14 cellular contexts compared by ENCODE assay signal in genomic region chr2:120939595-120940318, GRCh38.
DNase-seq lines count a peak whose midpoint lies in the region; TF ChIP-seq lines count a peak whose summit lies in the region.
"Had no signal": no experiment of that assay in that cellular context is flagged by ENCODE, and none has a peak within 500 bp of the region (broad histone marks: within the 10 kb centered on the region; RNA-seq: fewer than 3 reads in every experiment).

No MANE protein-coding gene starts in this region.

- peak; percentile 78 for DNase-seq in EL
- peak; percentile 62 for DNase-seq in RKO (ENCODE audit: low spot score)
- peak; percentile 85 for DNase-seq in dedifferentiated amniotic fluid mesenchymal stem cell (ENCODE audit: extremely low spot score)
- peak; percentile 61 for DNase-seq in non-pigmented ciliary epithelial cell (ENCODE audit: low read depth)
- no peak for DNase-seq in OCI-LY7 (ENCODE audit: low spot score)
- DNase-seq in CD14-positive monocyte (ENCODE audit: low spot score): no peak
- no peak for DNase-seq in transverse colon
- no peak for DNase-seq in activated T-cell treated with anti-CD3 and anti-CD28 coated beads for 4 hours
- DNase-seq: activated CD4-positive, alpha-beta T cell treated with anti-CD3 and anti-CD28 coated beads, Interleukin-2, amount 50 U/mL, for 48 hours; activated naive CD8-positive, alpha-beta T cell treated with anti-CD3 and anti-CD28 coated beads for 36 hours; left ventricle myocardium inferior; SIG-M5 had no signal

- H3K36me3 ChIP-seq in OCI-LY7 (ENCODE audit: insufficient read depth, low read length) (no peaks in the 10 kb centered on the region), transverse colon (no peaks in the 10 kb centered on the region)
- H3K36me3 ChIP-seq: left ventricle myocardium inferior had no signal

- TF ChIP-seq POLR2A in transverse colon (IDR thresholded peaks at IDR 0.05): no peak

- no peaks in the 10 kb centered on the region for H3K79me2 ChIP-seq in OCI-LY7 (ENCODE audit: insufficient read depth, low read depth, low read length)

- in situ Hi-C loops in transverse colon (cut with MboI; ENCODE audit: low pct_ligation_motif_present in 1 of 4, low pct_unique_long_range_greater_than_20kb in 1 of 4, low sequenced_read_pairs in 3 of 4): no loop called here

- H3K27ac Mint-ChIP-seq in CD14-positive monocyte: no peak overlapping the region
- H3K27ac Mint-ChIP-seq: activated naive CD8-positive, alpha-beta T cell treated with anti-CD3 and anti-CD28 coated beads for 36 hours; progenitor cell of endocrine pancreas had no signal

- no peak overlapping the region for H3K4me3 Mint-ChIP-seq in CD14-positive monocyte
- H3K4me3 Mint-ChIP-seq: activated naive CD8-positive, alpha-beta T cell treated with anti-CD3 and anti-CD28 coated beads for 36 hours; IgD-negative memory B cell had no signal

- H4K20me1 ChIP-seq in OCI-LY7 (ENCODE audit: insufficient read depth, low read length): no peaks in the 10 kb centered on the region

- H2AFZ ChIP-seq in OCI-LY7 (ENCODE audit: low read length): no peak overlapping the region

- CTCF ChIA-PET in OCI-LY7 (lab: Charles Lee; ENCODE audit: unreplicated experiment): no interaction called here

- no peaks in the 10 kb centered on the region for H3K4me1 Mint-ChIP-seq in CD14-positive monocyte
- H3K4me1 Mint-ChIP-seq: IgD-negative memory B cell had no signal

- H3K4me3 ChIP-seq in OCI-LY7 (ENCODE audit: low read depth, low read length, poor library complexity, severe bottlenecking) (no peak overlapping the region), transverse colon (no peak overlapping the region)
- H3K4me3 ChIP-seq: left ventricle myocardium inferior had no signal

- no peaks in the 10 kb centered on the region for H3K9me2 ChIP-seq in OCI-LY7 (ENCODE audit: insufficient read depth, low read length)

- H3K9me3 ChIP-seq in OCI-LY7 (ENCODE audit: low read length) (no peaks in the 10 kb centered on the region), transverse colon (no peaks in the 10 kb centered on the region)
- H3K9me3 ChIP-seq: left ventricle myocardium inferior had no signal

- no peak for TF ChIP-seq EP300 in transverse colon (IDR thresholded peaks at IDR 0.05; ENCODE audit: low read depth)

- WGBS in transverse colon (ENCODE audit: low coverage in 1 of 2), 2 donors: 46 to 53% methylated on average over 9 of the region's 9 CpGs

- peaks cover 0 to 4% (median 0%) of the 10 kb centered on the region in 7 donors for H3K9me3 Mint-ChIP-seq in CD14-positive monocyte
- H3K9me3 Mint-ChIP-seq: activated naive CD8-positive, alpha-beta T cell treated with anti-CD3 and anti-CD28 coated beads for 36 hours had no signal

- H3K27me3 Mint-ChIP-seq in CD14-positive monocyte (ENCODE audit: low read depth in 3 of 3): peaks cover 0 to 2% (median 1%) of the 10 kb centered on the region in 3 donors
- H3K27me3 Mint-ChIP-seq: activated naive CD8-positive, alpha-beta T cell treated with anti-CD3 and anti-CD28 coated beads for 36 hours had no signal

- H3K27ac ChIP-seq in OCI-LY7 (ENCODE audit: low read depth, low read length, poor library complexity, severe bottlenecking) (no peak overlapping the region), transverse colon (no peak overlapping the region)
- H3K27ac ChIP-seq: left ventricle myocardium inferior had no signal

- no peak for TF ChIP-seq CTCF in OCI-LY7 (conservative IDR thresholded peaks at IDR 0.05; ENCODE audit: low read length)
- no peak for TF ChIP-seq CTCF in CD14-positive monocyte (IDR thresholded peaks at IDR 0.05)
- no peak for TF ChIP-seq CTCF in transverse colon (IDR thresholded peaks at IDR 0.05)

- H3K27me3 ChIP-seq in transverse colon: peaks cover 37% of the 10 kb centered on the region

- no TSS peak for BruUV-seq in OCI-LY7 (replicated peaks; lab: Mats Ljungman, UMichigan)

- no peak overlapping the region for H3K4me2 ChIP-seq in OCI-LY7 (ENCODE audit: low read length)

- POLR2A ChIA-PET in OCI-LY7 (lab: Charles Lee): no interaction called here

- intact Hi-C loops in OCI-LY7 (cut with micrococcal nuclease; ENCODE audit: unreplicated experiment): no loop called here
- intact Hi-C loops in CD14-positive monocyte (cut with micrococcal nuclease): no loop called here
- intact Hi-C loops in transverse colon (cut with DNase I; ENCODE audit: low total_unique reads): loop anchor here (5.0 kb wide), 1 partner anchor 202 kb away; the partner anchor contains the start of gene GLI2

- H3K4me1 ChIP-seq in OCI-LY7 (ENCODE audit: insufficient read depth, low read length, poor library complexity, severe bottlenecking): no peaks in the 10 kb centered on the region
- H3K4me1 ChIP-seq in transverse colon: peaks cover 26 to 39% (median 33%) of the 10 kb centered on the region in 4 donors

- H3K36me3 Mint-ChIP-seq in CD14-positive monocyte: no peaks in the 10 kb centered on the region
- H3K36me3 Mint-ChIP-seq: activated naive CD8-positive, alpha-beta T cell treated with anti-CD3 and anti-CD28 coated beads for 36 hours; IgD-negative memory B cell had no signal

Comparison
In these comparisons a context has a peak if more than half of its experiments do, and no peak if none do; other contexts are left out.
1. DNase-seq: peak in EL (single experiment), RKO (single experiment), dedifferentiated amniotic fluid mesenchymal stem cell (single experiment) and non-pigmented ciliary epithelial cell (single experiment); none in OCI-LY7 (single experiment), CD14-positive monocyte (single experiment), transverse colon (single experiment) and activated T-cell treated with anti-CD3 and anti-CD28 coated beads for 4 hours (single experiment).